In the genomic region with DNA sequence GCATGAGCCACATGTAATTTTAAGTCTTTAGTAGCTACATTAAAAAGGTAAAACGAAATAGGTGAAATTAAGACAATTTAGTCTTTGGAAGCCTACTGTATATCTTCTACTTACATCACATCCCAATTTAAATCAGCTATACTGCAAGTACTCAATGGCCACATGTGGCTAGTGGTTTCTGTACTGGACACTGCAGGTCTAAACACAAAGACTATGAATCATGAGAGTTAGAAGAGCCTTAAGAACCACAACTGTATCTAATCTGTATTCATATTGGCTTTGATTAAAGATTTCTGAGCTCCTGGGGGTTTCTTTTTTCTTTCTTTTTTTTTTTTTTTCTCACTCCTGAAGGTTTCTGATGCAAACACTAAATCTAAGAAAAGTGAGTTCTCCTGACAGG, we compare ENCODE assay signal across 25 cellular contexts.
"Had no signal": no experiment of that assay in that cellular context is flagged by ENCODE, and none has a peak within 500 bp of the region (broad histone marks: within the 10 kb centered on the region; RNA-seq: fewer than 3 reads in every experiment).

No MANE protein-coding gene starts in this region.

- DNase-seq: dorsolateral prefrontal cortex; effector CD4-positive, alpha-beta T cell; endodermal cell; hypothalamus; kidney; left lung; mesendoderm; midbrain; naive thymus-derived CD4-positive, alpha-beta T cell; stimulated activated CD4-positive, alpha-beta T cell treated with anti-CD3 and anti-CD28 coated beads, Interleukin-12 subunit alpha, Interleukin-12 subunit beta, amount 100 ng/mL, for 4 hours; stimulated activated CD4-positive, alpha-beta T cell treated with anti-CD3 and anti-CD28 coated beads, Interleukin-1b, Interleukin-23, amount 100 ng/mL, for 48 hours; stimulated activated CD4-positive, alpha-beta T cell treated with anti-CD3 and anti-CD28 coated beads, Interleukin-4, amount 100 ng/mL, for 1 hour; stimulated activated CD8-positive, alpha-beta memory T cell treated with anti-CD3 and anti-CD28 coated beads, Interleukin-4, amount 100 ng/mL, for 48 hours; stimulated activated naive CD4-positive, alpha-beta T cell; stimulated activated naive CD8-positive, alpha-beta T cell treated with anti-CD3 and anti-CD28 coated beads, Interleukin-15, amount 100 ng/mL, for 72 hours; transverse colon had no signal

- H3K27me3 Mint-ChIP-seq: naive thymus-derived CD4-positive, alpha-beta T cell; progenitor cell of endocrine pancreas; stimulated activated naive CD8-positive, alpha-beta T cell treated with anti-CD3 and anti-CD28 coated beads, Interleukin-15, amount 100 ng/mL, for 72 hours had no signal

- FAIRE-seq: colon, frontal cortex, kidney had no signal

- H3K4me3 Mint-ChIP-seq: endodermal cell; neural progenitor cell; stimulated activated naive CD8-positive, alpha-beta T cell treated with anti-CD3 and anti-CD28 coated beads, Interleukin-15, amount 100 ng/mL, for 72 hours had no signal

- H3K27ac Mint-ChIP-seq: endodermal cell; naive thymus-derived CD4-positive, alpha-beta T cell; nephron; neural progenitor cell; progenitor cell of endocrine pancreas; stimulated activated naive CD8-positive, alpha-beta T cell treated with anti-CD3 and anti-CD28 coated beads, Interleukin-15, amount 100 ng/mL, for 72 hours had no signal

- H3K4me3 ChIP-seq: dorsolateral prefrontal cortex, esophagus muscularis mucosa, left lung, neural progenitor cell, smooth muscle cell, suprapubic skin, transverse colon, vagina had no signal

- H3K9me3 Mint-ChIP-seq: endodermal cell; nephron; neural progenitor cell; stimulated activated naive CD8-positive, alpha-beta T cell treated with anti-CD3 and anti-CD28 coated beads, Interleukin-15, amount 100 ng/mL, for 72 hours had no signal
